ENCODE assay signal across 8 cellular contexts in genomic region chr3:52054689-52055511, GRCh38. TPM values are rescaled to one million over a fixed set of nuclear protein-coding genes. Genes with fewer than 3 reads are reported as not detected.
A peak's percentile ranks its signal among the peaks of the same experiment; 100 is the strongest.
DNase-seq lines count a peak whose midpoint lies in the region; TF ChIP-seq lines count a peak whose summit lies in the region.

No MANE protein-coding gene starts in this region.

- TF ChIP-seq POLR2A in tibial nerve (IDR thresholded peaks at IDR 0.05): no peak

- DNase-seq in GM03348 (ENCODE audit: low spot score) (peak; percentile 78), RKO (ENCODE audit: low spot score) (peak; percentile 37), cardiac fibroblast (ENCODE audit: low read depth in 2 of 2) (no peak), midbrain (lab: John Stamatoyannopoulos, UW) (peak; percentile 26), tibial nerve (ENCODE audit: low spot score in 2 of 2) (no peak), HuH-7.5 (ENCODE audit: low spot score) (no peak), cortex of kidney (lab: John Stamatoyannopoulos, UW) (no peak), NCI-H1436 treated with DMSO at 0.1 percent for 48 hours (lab: John Stamatoyannopoulos, UW) (no peak)

- no peak for TF ChIP-seq EP300 in tibial nerve (IDR thresholded peaks at IDR 0.05)

- H3K27me3 ChIP-seq in tibial nerve: no peaks in the 10 kb centered on the region

- H3K4me1 ChIP-seq in tibial nerve: peaks cover 0 to 66% (median 45%) of the 10 kb centered on the region in 4 donors

- peak overlapping the region; percentile 84 to 99 (median 90) for H3K27ac ChIP-seq in tibial nerve

- 5 to 9% methylated on average over 14 to 19 of the region's 26 CpGs for WGBS in tibial nerve, 2 donors

- TF ChIP-seq CTCF in cardiac fibroblast (IDR thresholded peaks at IDR 0.05; ENCODE audit: low read depth, low read length) (peak; percentile 42), tibial nerve (IDR thresholded peaks at IDR 0.05) (peak in 2 of 5 experiments; percentile 23 to 32)

- H3K4me3 ChIP-seq in cardiac fibroblast (replicated peaks in 1 of 2; ENCODE audit: low read depth in 2 of 2, low read length in 2 of 2) (peak overlapping the region; percentile 67 to 82), tibial nerve (peak overlapping the region; percentile 47 to 97 (median 79))

- no peaks in the 10 kb centered on the region for H3K9me3 ChIP-seq in tibial nerve

- peaks cover 4 to 37% (median 8%) of the 10 kb centered on the region in 3 donors for H3K36me3 ChIP-seq in tibial nerve

RNA-seq across cellular contexts. Expression of gene DUSP7, which starts 1.5 kb away (rescaled TPM):
- total RNA-seq in tibial nerve: 10 to 100 TPM in 3 of 4 donors, 1 to 10 TPM in 1; 8.1 to 15.0 (median 11.5) TPM

RNA-seq across cellular contexts. Expression of gene RPL29, which starts 59.2 kb away (rescaled TPM):
- total RNA-seq in tibial nerve: 1,000 to 10,000 TPM in 3 of 4 donors, 100 to 1,000 TPM in 1; 809 to 1,472 (median 1,336) TPM

Comparison
In these comparisons a context has a peak if more than half of its experiments do, and no peak if none do; other contexts are left out.
1. DNase-seq: peak in GM03348 (single experiment), RKO (single experiment) and midbrain (single experiment); none in cardiac fibroblast (0 of 2), tibial nerve (0 of 2), HuH-7.5 (single experiment), cortex of kidney (single experiment) and NCI-H1436 treated with DMSO at 0.1 percent for 48 hours (single experiment).